ENCODE assay signal across 17 cellular contexts in genomic region chr2:31440764-31441163, GRCh38. TPM values are rescaled to one million over a fixed set of nuclear protein-coding genes. Genes with fewer than 3 reads are reported as not detected.
DNase-seq lines count a peak whose midpoint lies in the region; TF ChIP-seq lines count a peak whose summit lies in the region.
"Had no signal": no experiment of that assay in that cellular context is flagged by ENCODE, and none has a peak within 500 bp of the region (broad histone marks: within the 10 kb centered on the region; RNA-seq: fewer than 3 reads in every experiment).

No MANE protein-coding gene starts in this region.

- peak overlapping the region; percentile 20; the same call in 1 of the 2 replicates for H3K27ac ChIP-seq in SJCRH30
- H3K27ac ChIP-seq: hepatocyte had no signal

- no peak for TF ChIP-seq CTCF in fibroblast of pulmonary artery (IDR thresholded peaks at IDR 0.05; ENCODE audit: low read length, missing control alignments)

- DNase-seq in NCI-H446 treated with DMSO at 0.1 percent for 48 hours (lab: John Stamatoyannopoulos, UW) = peak; percentile 4
- DNase-seq in NCI-H446 (lab: John Stamatoyannopoulos, UW) = no peak
- peak in 1 of 2 experiments; percentile 66 for DNase-seq in SJCRH30
- DNase-seq in fibroblast of pulmonary artery (ENCODE audit: low read depth) = peak; percentile 31
- no peak for DNase-seq in NCI-H128 (lab: John Stamatoyannopoulos, UW; ENCODE audit: unreplicated experiment)
- DNase-seq in Kasumi-1 (lab: John Stamatoyannopoulos, UW) = no peak
- no peak for DNase-seq in NCI-H1048 (lab: John Stamatoyannopoulos, UW)
- DNase-seq in amygdala (lab: John Stamatoyannopoulos, UW) = no peak
- DNase-seq: 8988T; activated CD4-positive, alpha-beta memory T cell treated with anti-CD3 and anti-CD28 coated beads for 36 hours; Calu3; effector memory CD8-positive, alpha-beta T cell; MV-4-11; NCI-H2171; stimulated activated naive CD4-positive, alpha-beta T cell had no signal

- H3K4me3 ChIP-seq in SJCRH30 (no peak overlapping the region), fibroblast of pulmonary artery (replicated peaks; ENCODE audit: low read depth, low read length) (no peak overlapping the region)
- H3K4me3 ChIP-seq: hepatocyte had no signal

- peaks cover 7% of the 10 kb centered on the region for H3K4me1 ChIP-seq in SJCRH30

- H3K27me3 ChIP-seq in SJCRH30 = no peaks in the 10 kb centered on the region
- H3K27me3 ChIP-seq: hepatocyte had no signal

- H3K36me3 ChIP-seq in SJCRH30 = no peaks in the 10 kb centered on the region

- peaks cover 5% of the 10 kb centered on the region; the same call in 1 of the 2 replicates for H3K9me3 ChIP-seq in SJCRH30 (replicated peaks)

RNA-seq across cellular contexts. Expression of gene XDH, which starts 26.2 kb away (rescaled TPM):
- 0.03 TPM in 1 of 2 replicates, not detected in the other for total RNA-seq in SJCRH30 (2014; rRNA removed; shearing (Covaris generic))
- total RNA-seq: activated CD4-positive, alpha-beta memory T cell treated with anti-CD3 and anti-CD28 coated beads for 36 hours; activated T-helper 2 cell treated with anti-CD3 and anti-CD28 coated beads, Interferon-gamma antibody, Interleukin-2, Interleukin-4, amounts not matched to agents 10 μg/mL and 5 μg/mL and 100 μg/mL, durations not matched to agents 14 hours and 24 hours and 36 hours had no signal

Comparison
In these comparisons a context has a peak if more than half of its experiments do, and no peak if none do; other contexts are left out.
1. DNase-seq: peak in NCI-H446 treated with DMSO at 0.1 percent for 48 hours (single experiment) and fibroblast of pulmonary artery (single experiment); none in NCI-H446 (0 of 2), NCI-H128 (single experiment), Kasumi-1 (0 of 2), NCI-H1048 (single experiment) and amygdala (0 of 56).